In the genomic region with DNA sequence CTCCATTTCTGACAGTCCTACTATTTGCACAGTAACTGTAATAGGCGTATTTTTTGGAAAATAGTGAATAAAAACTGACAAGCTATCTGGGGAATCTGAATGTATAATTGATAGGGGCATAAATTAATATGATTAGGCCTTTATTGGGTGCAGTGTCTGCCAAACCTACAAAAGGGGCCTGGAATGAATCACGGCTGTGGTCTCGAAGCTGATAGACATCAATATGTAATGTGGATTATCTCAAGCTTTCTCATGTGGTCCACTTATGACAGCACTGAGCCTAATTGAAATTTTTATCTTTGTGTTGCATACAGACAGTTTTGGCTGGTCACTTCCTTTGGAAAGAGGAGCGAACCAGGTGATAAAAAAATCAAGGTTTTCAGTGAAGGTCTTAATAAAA, we compare ENCODE assay signal across 3 cellular contexts.
"Had no signal": no experiment of that assay in that cellular context is flagged by ENCODE, and none has a peak within 500 bp of the region (broad histone marks: within the 10 kb centered on the region; RNA-seq: fewer than 3 reads in every experiment).

No MANE protein-coding gene starts in this region.

- ATAC-seq: GM12878 had no signal

- H3K4me3 ChIP-seq: GM12878 had no signal

- DNase-seq: GDM1, GF-D8 had no signal
